In genomic region chr14:76955575-76956252, GRCh38 we compare ENCODE assay signal across 8 cellular contexts.
DNase-seq lines count a peak whose midpoint lies in the region; ATAC-seq and TF ChIP-seq lines count a peak whose summit lies in the region.

No MANE protein-coding gene starts in this region.

- H3K9me3 ChIP-seq in BLaER1 (no peaks in the 10 kb centered on the region), Karpas-422 (ENCODE audit: low read length) (no peaks in the 10 kb centered on the region)

- peak overlapping the region; percentile 71 for H3K27ac ChIP-seq in BLaER1
- H3K27ac ChIP-seq in Karpas-422 (ENCODE audit: low read length), result peak overlapping the region; percentile 72

- H3K4me3 ChIP-seq in BLaER1 (peak overlapping the region; percentile 67), Karpas-422 (ENCODE audit: low read length) (peak overlapping the region; percentile 66)

- CTCF ChIA-PET in WTC11 (lab: Charles Lee), result interaction anchor here (0.8 to 3.9 kb wide), 11 partner anchors 8 to 130 kb away, joined by 3 to 17 read pairs (median 6); no protein-coding TSS in a partner anchor

- H3K4me2 ChIP-seq in BLaER1 (peak overlapping the region; percentile 93), Karpas-422 (ENCODE audit: low read depth, low read length, poor library complexity, severe bottlenecking) (peak overlapping the region; percentile 73)

- peaks cover 73% of the 10 kb centered on the region for H3K4me1 ChIP-seq in BLaER1
- H3K4me1 ChIP-seq in Karpas-422 (ENCODE audit: low read length), result peaks cover 26% of the 10 kb centered on the region

- H3K9me2 ChIP-seq in Karpas-422 (replicated peaks; ENCODE audit: insufficient read depth, low read length), result no peaks in the 10 kb centered on the region

- DNase-seq in Karpas-422 (peak; percentile 83), WTC11 (ENCODE audit: low spot score) (no peak), mesothelial cell of epicardium (ENCODE audit: low spot score in 2 of 2, unreplicated experiment in 2 of 2) (no peak)
- DNase-seq in stimulated activated naive CD4-positive, alpha-beta T cell (lab: John Stamatoyannopoulos, UW), result peak; percentile 60 to 79 (median 67)

- peak overlapping the region; percentile 84 for H2AFZ ChIP-seq in Karpas-422 (ENCODE audit: low read length)

- H4K20me1 ChIP-seq in BLaER1 (peaks cover 5% of the 10 kb centered on the region; the same call in 1 of the 2 replicates), Karpas-422 (ENCODE audit: insufficient read depth, low read depth, low read length) (no peaks in the 10 kb centered on the region)

- peak; percentile 42 for ATAC-seq in GM19395 (IDR thresholded peaks at IDR 0.05; ENCODE audit: unreplicated experiment)
- ATAC-seq in WTC11, result peak; percentile 22
- no peak for ATAC-seq in HG02973 (IDR thresholded peaks at IDR 0.05; ENCODE audit: unreplicated experiment)

- intact Hi-C loops in dendritic cell treated with granulocyte-macrophage colony-stimulating factor and Interleukin-4, amounts not matched to agents 40 ng/mL and 50 ng/mL, for 4 days (cut with micrococcal nuclease), result loop anchor here (2.0 to 5.0 kb wide), 3 partner anchors 37 to 87 kb away; partner anchors contain the start of gene IRF2BPL

- peak overlapping the region; percentile 55 for H3K4me3 Mint-ChIP-seq in WTC11
- peak overlapping the region; percentile 66 for H3K4me3 Mint-ChIP-seq in dendritic cell treated with granulocyte-macrophage colony-stimulating factor and Interleukin-4, amounts not matched to agents 40 ng/mL and 50 ng/mL, for 4 days
- H3K4me3 Mint-ChIP-seq in mesothelial cell of epicardium, result peak overlapping the region; percentile 53

- H3K27me3 Mint-ChIP-seq in WTC11 (ENCODE audit: low read depth) (no peaks in the 10 kb centered on the region), mesothelial cell of epicardium (ENCODE audit: low read depth) (no peaks in the 10 kb centered on the region)
- H3K27me3 Mint-ChIP-seq in dendritic cell treated with granulocyte-macrophage colony-stimulating factor and Interleukin-4, amounts not matched to agents 40 ng/mL and 50 ng/mL, for 4 days, result no peaks in the 10 kb centered on the region

- TF ChIP-seq CTCF in WTC11 (IDR thresholded peaks at IDR 0.05), result no peak
- no peak for TF ChIP-seq CTCF in mesothelial cell of epicardium (IDR thresholded peaks at IDR 0.05; ENCODE audit: unreplicated experiment)

- H3K9ac ChIP-seq in BLaER1 (peak overlapping the region; percentile 76), Karpas-422 (ENCODE audit: low read length) (peak overlapping the region; percentile 80)

- H3K4me1 Mint-ChIP-seq in WTC11, result peaks cover 69% of the 10 kb centered on the region
- peaks cover 81% of the 10 kb centered on the region for H3K4me1 Mint-ChIP-seq in dendritic cell treated with granulocyte-macrophage colony-stimulating factor and Interleukin-4, amounts not matched to agents 40 ng/mL and 50 ng/mL, for 4 days (ENCODE audit: low read depth)
- peaks cover 71% of the 10 kb centered on the region for H3K4me1 Mint-ChIP-seq in mesothelial cell of epicardium

- POLR2A ChIA-PET in WTC11 (lab: Charles Lee), result interaction anchor here (0.6 to 4.5 kb wide), 7 partner anchors 13 to 72 kb away, joined by 3 to 32 read pairs (median 4); partner anchors contain the start of gene IRF2BPL

- no peaks in the 10 kb centered on the region for H3K9me3 Mint-ChIP-seq in WTC11
- no peaks in the 10 kb centered on the region for H3K9me3 Mint-ChIP-seq in dendritic cell treated with granulocyte-macrophage colony-stimulating factor and Interleukin-4, amounts not matched to agents 40 ng/mL and 50 ng/mL, for 4 days
- no peaks in the 10 kb centered on the region for H3K9me3 Mint-ChIP-seq in mesothelial cell of epicardium

- H3K36me3 ChIP-seq in BLaER1 (no peaks in the 10 kb centered on the region), Karpas-422 (ENCODE audit: insufficient read depth, low read length) (no peaks in the 10 kb centered on the region)

- H3K36me3 Mint-ChIP-seq in WTC11 (no peaks in the 10 kb centered on the region), mesothelial cell of epicardium (no peaks in the 10 kb centered on the region)
- no peaks in the 10 kb centered on the region for H3K36me3 Mint-ChIP-seq in dendritic cell treated with granulocyte-macrophage colony-stimulating factor and Interleukin-4, amounts not matched to agents 40 ng/mL and 50 ng/mL, for 4 days (ENCODE audit: low read depth)

- H3K27me3 ChIP-seq in BLaER1, result no peaks in the 10 kb centered on the region
- H3K27me3 ChIP-seq in Karpas-422 (ENCODE audit: low read length), result no peaks in the 10 kb centered on the region

- peak overlapping the region; percentile 87 for H3K27ac Mint-ChIP-seq in WTC11
- peak overlapping the region; percentile 97 for H3K27ac Mint-ChIP-seq in dendritic cell treated with granulocyte-macrophage colony-stimulating factor and Interleukin-4, amounts not matched to agents 40 ng/mL and 50 ng/mL, for 4 days
- peak overlapping the region; percentile 98 for H3K27ac Mint-ChIP-seq in mesothelial cell of epicardium

- no peaks in the 10 kb centered on the region for H3K79me2 ChIP-seq in Karpas-422 (ENCODE audit: low read length)

TF ChIP-seq in WTC11, 78 proteins besides CTCF, POLR2A, EP300 and RAD21:
- TF ChIP-seq SOX15 (CRISPR knock-in tag; IDR thresholded peaks at IDR 0.05), result no peak
- TF ChIP-seq IRF2 (CRISPR knock-in tag; IDR thresholded peaks at IDR 0.05; ENCODE audit: borderline replicate concordance, low read depth), result no peak
- no peak for TF ChIP-seq FOXP4 (CRISPR knock-in tag; IDR thresholded peaks at IDR 0.05)
- TF ChIP-seq FOXK1 (CRISPR knock-in tag; IDR thresholded peaks at IDR 0.05), result 0 out of 2 replicates have a peak, but pooled peaks have one; percentile 46
- TF ChIP-seq MXD4 (CRISPR knock-in tag; IDR thresholded peaks at IDR 0.05; ENCODE audit: borderline replicate concordance), result no peak
- TF ChIP-seq ZNF138 (CRISPR knock-in tag; conservative IDR thresholded peaks at IDR 0.05), result no peak
- TF ChIP-seq E2F4 (CRISPR knock-in tag; IDR thresholded peaks at IDR 0.05; ENCODE audit: borderline replicate concordance, low read depth), result no peak
- TF ChIP-seq, protein P1, sequence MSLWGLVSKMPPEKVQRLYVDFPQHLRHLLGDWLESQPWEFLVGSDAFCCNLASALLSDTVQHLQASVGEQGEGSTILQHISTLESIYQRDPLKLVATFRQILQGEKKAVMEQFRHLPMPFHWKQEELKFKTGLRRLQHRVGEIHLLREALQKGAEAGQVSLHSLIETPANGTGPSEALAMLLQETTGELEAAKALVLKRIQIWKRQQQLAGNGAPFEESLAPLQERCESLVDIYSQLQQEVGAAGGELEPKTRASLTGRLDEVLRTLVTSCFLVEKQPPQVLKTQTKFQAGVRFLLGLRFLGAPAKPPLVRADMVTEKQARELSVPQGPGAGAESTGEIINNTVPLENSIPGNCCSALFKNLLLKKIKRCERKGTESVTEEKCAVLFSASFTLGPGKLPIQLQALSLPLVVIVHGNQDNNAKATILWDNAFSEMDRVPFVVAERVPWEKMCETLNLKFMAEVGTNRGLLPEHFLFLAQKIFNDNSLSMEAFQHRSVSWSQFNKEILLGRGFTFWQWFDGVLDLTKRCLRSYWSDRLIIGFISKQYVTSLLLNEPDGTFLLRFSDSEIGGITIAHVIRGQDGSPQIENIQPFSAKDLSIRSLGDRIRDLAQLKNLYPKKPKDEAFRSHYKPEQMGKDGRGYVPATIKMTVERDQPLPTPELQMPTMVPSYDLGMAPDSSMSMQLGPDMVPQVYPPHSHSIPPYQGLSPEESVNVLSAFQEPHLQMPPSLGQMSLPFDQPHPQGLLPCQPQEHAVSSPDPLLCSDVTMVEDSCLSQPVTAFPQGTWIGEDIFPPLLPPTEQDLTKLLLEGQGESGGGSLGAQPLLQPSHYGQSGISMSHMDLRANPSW (CRISPR knock-in tag; conservative IDR thresholded peaks at IDR 0.05; ENCODE audit: low read depth), result no peak

Comparison
In these comparisons a context has a peak if more than half of its experiments do, and no peak if none do; other contexts are left out.
1. DNase-seq: peak in Karpas-422 (single experiment) and stimulated activated naive CD4-positive, alpha-beta T cell (6 of 6); none in WTC11 (single experiment) and mesothelial cell of epicardium (0 of 2).
2. Peak in every context shown above with its lines, with median percentiles within 50 percentile points of each other: H3K27ac Mint-ChIP-seq and H3K4me3 Mint-ChIP-seq.